ENCODE assay signal across 15 cellular contexts in the genomic region with DNA sequence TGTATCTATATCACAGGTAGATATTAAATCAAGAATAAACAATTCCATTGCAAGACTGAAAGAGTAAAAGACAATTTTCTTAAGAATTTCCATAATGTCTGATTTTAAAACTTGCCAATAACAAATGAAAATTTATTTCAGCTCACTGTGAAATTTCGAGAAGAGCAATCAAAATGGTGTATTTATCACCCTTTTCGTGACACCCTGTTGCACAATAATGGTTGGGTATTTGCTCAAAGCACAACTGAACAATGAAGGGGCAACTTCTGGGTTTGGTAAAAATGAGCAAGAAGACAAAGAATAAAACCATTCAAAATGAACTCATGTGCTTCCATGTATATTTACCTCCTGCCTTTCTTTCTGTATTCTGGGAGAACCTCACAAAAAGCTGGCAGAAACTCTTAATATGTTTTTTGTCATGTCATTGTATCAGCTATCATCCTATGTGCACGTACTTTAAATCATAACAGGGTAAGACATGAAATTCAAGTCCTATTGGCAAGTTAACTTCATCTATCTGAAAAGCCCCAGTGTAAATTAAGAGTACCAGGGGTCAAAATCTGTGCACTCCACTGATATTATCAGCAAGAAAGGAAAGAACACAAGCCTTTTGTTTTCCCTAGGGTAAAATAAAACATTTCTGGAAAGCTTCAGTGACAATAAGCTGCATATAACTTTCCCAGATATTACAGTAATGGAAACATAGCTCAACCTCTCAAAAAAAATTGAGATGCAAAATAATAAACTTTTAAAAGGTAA.
DNase-seq lines count a peak whose midpoint lies in the region; ATAC-seq, FAIRE-seq and TF ChIP-seq lines count a peak whose summit lies in the region.
"Had no signal": no experiment of that assay in that cellular context is flagged by ENCODE, and none has a peak within 500 bp of the region (broad histone marks: within the 10 kb centered on the region; RNA-seq: fewer than 3 reads in every experiment).

No MANE protein-coding gene starts in this region.

- DNase-seq in COLO829 (ENCODE audit: low spot score): peak; percentile 85
- peak; percentile 69 for DNase-seq in dermis blood vessel endothelial cell
- DNase-seq in small intestine: peak; percentile 19
- DNase-seq in activated T-cell treated with anti-CD3 and anti-CD28 coated beads, Interleukin-2, amount 50 U/mL, for 72 hours: no peak
- no peak for DNase-seq in HTR-8/SVneo (ENCODE audit: insufficient read length, low spot score)
- no peak for DNase-seq in HFFc6
- DNase-seq: BE2C; CD4-positive, alpha-beta T cell; HCEC 1CT; NCI-H1092; NCI-H2081 treated with DMSO at 0.1 percent for 48 hours; NCI-H82; Peyer's patch had no signal

- H3K27me3 Mint-ChIP-seq in activated T-cell treated with anti-CD3 and anti-CD28 coated beads, Interleukin-2, amount 50 U/mL, for 72 hours (ENCODE audit: low read depth): peaks cover 5% of the 10 kb centered on the region
- H3K27me3 Mint-ChIP-seq in HFFc6 (ENCODE audit: insufficient read depth): peaks cover 9% of the 10 kb centered on the region
- H3K27me3 Mint-ChIP-seq: CD4-positive, alpha-beta T cell had no signal

- peaks cover 0 to 6% of the 10 kb centered on the region in 2 donors for H3K4me1 ChIP-seq in small intestine (ENCODE audit: control insufficient read depth in 2 of 2, insufficient read depth in 1 of 2, low read depth in 1 of 2, low read length in 1 of 2)
- H3K4me1 ChIP-seq: BE2C, Peyer's patch had no signal

- H3K4me3 ChIP-seq in small intestine (ENCODE audit: low read depth in 1 of 2, low read length in 2 of 2): no peak overlapping the region
- H3K4me3 ChIP-seq: Peyer's patch had no signal

- FAIRE-seq in small intestine (lab: Jason Lieb, UNC) (no peak), HTR-8/SVneo (lab: Jason Lieb, UNC) (no peak)

- no peak overlapping the region for H3K27ac Mint-ChIP-seq in activated T-cell treated with anti-CD3 and anti-CD28 coated beads, Interleukin-2, amount 50 U/mL, for 72 hours
- no peak overlapping the region; the same call in 1 of the 2 replicates for H3K27ac Mint-ChIP-seq in HFFc6
- H3K27ac Mint-ChIP-seq: CD4-positive, alpha-beta T cell had no signal

- no peaks in the 10 kb centered on the region for H3K4me1 Mint-ChIP-seq in activated T-cell treated with anti-CD3 and anti-CD28 coated beads, Interleukin-2, amount 50 U/mL, for 72 hours (ENCODE audit: low read depth)
- H3K4me1 Mint-ChIP-seq in HFFc6 (ENCODE audit: low read depth): peaks cover 26% of the 10 kb centered on the region

- WGBS in small intestine, 3 donors: 49 to 63% (median 57%) methylated on average over 3 of the region's 3 CpGs

- H3K36me3 Mint-ChIP-seq in activated T-cell treated with anti-CD3 and anti-CD28 coated beads, Interleukin-2, amount 50 U/mL, for 72 hours (ENCODE audit: insufficient read depth in 2 of 2): no peaks in the 10 kb centered on the region
- peaks cover 33% of the 10 kb centered on the region for H3K36me3 Mint-ChIP-seq in HFFc6 (ENCODE audit: low read depth)

- H3K36me3 ChIP-seq in small intestine (ENCODE audit: control insufficient read depth in 2 of 2, insufficient read depth in 2 of 2, low read length in 2 of 2): peaks cover 4 to 9% of the 10 kb centered on the region in 2 donors

- ATAC-seq in activated T-cell treated with anti-CD3 and anti-CD28 coated beads, Interleukin-2, amount 50 U/mL, for 72 hours (replicated peaks in 1 of 2): no peak
- ATAC-seq: Right ventricle myocardium inferior had no signal

- H3K27ac ChIP-seq in 22Rv1 (peak overlapping the region; percentile 8; the same call in 1 of the 2 replicates), small intestine (ENCODE audit: low read depth in 1 of 2, low read length in 1 of 2) (no peak overlapping the region)
- H3K27ac ChIP-seq: Peyer's patch had no signal

- no peaks in the 10 kb centered on the region for H3K9me3 ChIP-seq in small intestine (ENCODE audit: control insufficient read depth, low read depth)
- H3K9me3 ChIP-seq: BE2C, Peyer's patch had no signal

- H3K27me3 ChIP-seq in small intestine (ENCODE audit: control insufficient read depth in 2 of 2, insufficient read depth in 2 of 2, low read length in 2 of 2): no peaks in the 10 kb centered on the region
- H3K27me3 ChIP-seq: BE2C, Peyer's patch had no signal

- H3K9me3 Mint-ChIP-seq in activated T-cell treated with anti-CD3 and anti-CD28 coated beads, Interleukin-2, amount 50 U/mL, for 72 hours: no peaks in the 10 kb centered on the region
- H3K9me3 Mint-ChIP-seq in HFFc6: no peaks in the 10 kb centered on the region
- H3K9me3 Mint-ChIP-seq: CD4-positive, alpha-beta T cell had no signal

- no peak for TF ChIP-seq CTCF in 22Rv1 (IDR thresholded peaks at IDR 0.05)
- TF ChIP-seq CTCF in HFFc6 (IDR thresholded peaks at IDR 0.05): no peak

- no peak overlapping the region for H3K4me3 Mint-ChIP-seq in activated T-cell treated with anti-CD3 and anti-CD28 coated beads, Interleukin-2, amount 50 U/mL, for 72 hours
- H3K4me3 Mint-ChIP-seq in HFFc6: no peak overlapping the region
- H3K4me3 Mint-ChIP-seq: CD4-positive, alpha-beta T cell had no signal

Comparison
In these comparisons a context has a peak if more than half of its experiments do, and no peak if none do; other contexts are left out.
1. DNase-seq: peak in COLO829 (single experiment), dermis blood vessel endothelial cell (single experiment) and small intestine (single experiment); none in activated T-cell treated with anti-CD3 and anti-CD28 coated beads, Interleukin-2, amount 50 U/mL, for 72 hours (0 of 2), HTR-8/SVneo (single experiment) and HFFc6 (single experiment).